Comparison of ENCODE assay signal across 11 cellular contexts in the genomic region with DNA sequence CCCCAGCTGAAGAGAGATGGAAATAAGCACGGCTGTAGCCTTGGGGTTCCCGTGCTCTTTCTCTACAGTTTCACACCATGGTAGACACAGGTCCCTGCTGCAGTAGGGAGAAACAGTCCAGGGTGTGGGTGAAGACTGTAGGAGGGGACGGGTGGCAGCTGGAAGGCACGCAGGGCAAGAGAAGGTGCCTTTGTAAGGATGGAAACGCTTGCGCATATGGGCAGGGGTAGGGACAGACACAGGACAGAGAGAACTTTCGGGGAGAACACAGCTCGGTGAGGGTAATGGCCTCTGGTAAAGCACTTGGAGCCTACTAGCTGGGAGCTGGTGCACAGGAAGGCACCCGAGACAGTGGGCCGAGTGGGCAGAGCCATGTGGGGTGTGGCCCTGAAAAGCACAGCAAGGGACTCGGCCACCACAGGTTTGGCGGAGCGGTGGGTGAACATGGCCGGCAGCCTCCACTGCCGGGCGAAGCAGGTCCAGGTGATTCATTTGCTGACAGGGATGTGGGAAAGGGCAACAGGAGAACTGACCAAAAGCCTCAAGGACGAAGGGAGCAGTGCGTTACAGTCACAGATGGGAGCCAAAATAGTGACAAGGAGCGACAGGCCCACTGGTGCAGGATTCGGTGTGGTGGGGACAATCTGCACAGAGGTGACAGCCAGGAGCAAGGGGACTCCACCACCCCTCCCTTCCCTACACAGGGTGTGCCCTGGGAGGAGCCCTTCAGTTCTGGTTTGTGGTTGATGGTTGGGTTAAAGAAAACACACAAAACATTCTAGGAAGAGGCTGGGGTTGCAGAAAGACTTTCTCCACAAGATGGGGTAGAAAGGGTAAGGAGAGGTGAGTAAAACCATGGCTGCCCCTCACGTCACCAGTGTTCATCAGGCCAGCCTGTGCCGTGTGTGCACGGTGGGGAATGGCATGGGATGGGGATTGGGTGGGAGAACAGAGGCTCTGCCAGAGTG.
DNase-seq lines count a peak whose midpoint lies in the region; ATAC-seq and TF ChIP-seq lines count a peak whose summit lies in the region.
"Had no signal": no experiment of that assay in that cellular context is flagged by ENCODE, and none has a peak within 500 bp of the region (broad histone marks: within the 10 kb centered on the region; RNA-seq: fewer than 3 reads in every experiment).

No MANE protein-coding gene starts in this region.

- H3K36me3 Mint-ChIP-seq in IgD-negative memory B cell (peaks cover 6% of the 10 kb centered on the region), immature natural killer cell (peaks cover 4 to 12% (median 8%) of the 10 kb centered on the region in 3 donors)

- H3K27ac ChIP-seq in esophagus squamous epithelium = no peak overlapping the region

- H3K27me3 Mint-ChIP-seq in IgD-negative memory B cell = no peaks in the 10 kb centered on the region
- H3K27me3 Mint-ChIP-seq in immature natural killer cell (ENCODE audit: low read depth in 3 of 3) = peaks cover 0 to 5% (median 0%) of the 10 kb centered on the region in 3 donors

- intact Hi-C loops in esophagus squamous epithelium (cut with DNase I) = no loop called here

- H3K4me3 Mint-ChIP-seq in IgD-negative memory B cell (peak overlapping the region; percentile 5 to 85 (median 55)), immature natural killer cell (peak overlapping the region; percentile 50 to 77 (median 66))

- peaks cover 0 to 23% (median 0%) of the 10 kb centered on the region in 3 donors for H3K36me3 ChIP-seq in esophagus squamous epithelium

- H3K27me3 ChIP-seq in esophagus squamous epithelium = no peaks in the 10 kb centered on the region

- H3K9me3 Mint-ChIP-seq in IgD-negative memory B cell = no peaks in the 10 kb centered on the region
- no peaks in the 10 kb centered on the region for H3K9me3 Mint-ChIP-seq in immature natural killer cell

- no peaks in the 10 kb centered on the region for H3K9me3 ChIP-seq in esophagus squamous epithelium
- H3K9me3 ChIP-seq: SK-N-SH had no signal

- WGBS in esophagus squamous epithelium, 2 donors = 87 to 88% methylated on average over 21 to 22 of the region's 23 CpGs

- H3K4me3 ChIP-seq in esophagus squamous epithelium = no peak overlapping the region

- no peak for TF ChIP-seq CTCF in esophagus squamous epithelium (IDR thresholded peaks at IDR 0.05)

- H3K27ac Mint-ChIP-seq in IgD-negative memory B cell (peak overlapping the region; percentile 69 to 89 (median 87)), immature natural killer cell (peak overlapping the region in 5 of 6 donors; percentile 54 to 81 (median 78))

- no peaks in the 10 kb centered on the region for H3K4me1 ChIP-seq in esophagus squamous epithelium

- DNase-seq in activated T-helper 1 cell treated with Interleukin-2 at 50 U/mL for 16 hours (ENCODE audit: low read depth) = peak; percentile 18
- DNase-seq in immature natural killer cell = peak in 1 of 3 donors; percentile 6
- no peak for DNase-seq in stimulated activated naive CD8-positive, alpha-beta T cell treated with anti-CD3 and anti-CD28 coated beads, Interleukin-15, Interleukin-2, amounts not matched to agents 100 U/mL and 50 U/mL, for 24 hours
- DNase-seq in KG1 (lab: John Stamatoyannopoulos, UW) = no peak
- DNase-seq in esophagus squamous epithelium (lab: John Stamatoyannopoulos, UW) = no peak
- DNase-seq in HPDE6-E6E7 (ENCODE audit: extremely low spot score) = no peak
- DNase-seq: effector CD8-positive, alpha-beta T cell; NCI-H1930; stimulated activated CD4-positive, alpha-beta T cell treated with anti-CD3 and anti-CD28 coated beads, Interleukin-4, amount 100 ng/mL, for 4 hours had no signal

- ATAC-seq in stimulated activated naive CD8-positive, alpha-beta T cell treated with anti-CD3 and anti-CD28 coated beads, Interleukin-15, Interleukin-2, amounts not matched to agents 100 U/mL and 50 U/mL, for 24 hours = peak; percentile 53

- TF ChIP-seq POLR2A in esophagus squamous epithelium (IDR thresholded peaks at IDR 0.05) = no peak

- peaks cover 27 to 39% (median 28%) of the 10 kb centered on the region in 3 donors for H3K4me1 Mint-ChIP-seq in IgD-negative memory B cell
- H3K4me1 Mint-ChIP-seq in immature natural killer cell = peaks cover 45 to 62% of the 10 kb centered on the region in 2 donors
